Comparison of ENCODE assay signal across 13 cellular contexts in genomic region chr14:99745307-99745951, GRCh38. TPM values are rescaled to one million over a fixed set of nuclear protein-coding genes. Genes with fewer than 3 reads are reported as not detected.
DNase-seq lines count a peak whose midpoint lies in the region; ATAC-seq and TF ChIP-seq lines count a peak whose summit lies in the region.
"Had no signal": no experiment of that assay in that cellular context is flagged by ENCODE, and none has a peak within 500 bp of the region (broad histone marks: within the 10 kb centered on the region; RNA-seq: fewer than 3 reads in every experiment).

No MANE protein-coding gene starts in this region.

- ATAC-seq in heart left ventricle (peak in 1 of 4 donors; percentile 24), left ventricle myocardium superior (no peak), HG02938 (IDR thresholded peaks at IDR 0.05; ENCODE audit: unreplicated experiment) (no peak)
- ATAC-seq in stimulated activated naive CD8-positive, alpha-beta T cell treated with anti-CD3 and anti-CD28 coated beads, Interleukin-15, Interleukin-2, amounts not matched to agents 100 U/mL and 50 U/mL, for 24 hours = no peak

- peaks cover 18 to 75% (median 44%) of the 10 kb centered on the region in 12 donors for H3K4me1 ChIP-seq in heart left ventricle
- H3K4me1 ChIP-seq in muscle layer of colon (ENCODE audit: insufficient read depth, low read length) = peaks cover 44% of the 10 kb centered on the region

- POLR2A ChIA-PET in GM10248 (lab: Yijun Ruan, JAX) = no interaction called here

- H3K27me3 ChIP-seq in heart left ventricle (no peaks in the 10 kb centered on the region), muscle layer of colon (ENCODE audit: control insufficient read depth in 1 of 2, insufficient read depth in 2 of 2, low read length in 2 of 2) (no peaks in the 10 kb centered on the region)

- TF ChIP-seq CTCF in heart left ventricle (IDR thresholded peaks at IDR 0.05) = no peak
- no peak for TF ChIP-seq CTCF in lower leg skin (IDR thresholded peaks at IDR 0.05)
- TF ChIP-seq CTCF in GM10248 (IDR thresholded peaks at IDR 0.05; ENCODE audit: control extremely low read depth, extremely low read depth, low read depth, missing control alignments) = no peak

- intact Hi-C loops in heart left ventricle (cut with DNase I) = no loop called here
- intact Hi-C loops in left ventricle myocardium superior (cut with micrococcal nuclease) = no loop called here
- intact Hi-C loops in lower leg skin (cut with DNase I; ENCODE audit: low total_unique reads) = no loop called here

- H3K4me3 ChIP-seq in heart left ventricle = no peak overlapping the region
- H3K4me3 ChIP-seq in muscle layer of colon (ENCODE audit: low read depth in 1 of 2, low read length in 2 of 2) = no peak overlapping the region
- no peak overlapping the region for H3K4me3 ChIP-seq in lower leg skin (ENCODE audit: low read depth, poor library complexity, severe bottlenecking)
- H3K4me3 ChIP-seq: A549 had no signal

- H3K9me3 ChIP-seq in heart left ventricle = no peaks in the 10 kb centered on the region
- no peaks in the 10 kb centered on the region for H3K9me3 ChIP-seq in muscle layer of colon (ENCODE audit: low read length)
- H3K9me3 ChIP-seq: A549 had no signal

- CTCF ChIA-PET in GM10248 (lab: Yijun Ruan, JAX) = interaction anchor here (0.9 kb wide), 1 partner anchor 15 kb away, joined by 4 read pairs; no protein-coding TSS in a partner anchor

- DNase-seq in heart left ventricle (peak in 1 of 5 donors; percentile 8), left ventricle myocardium superior (no peak), epithelial cell of prostate (ENCODE audit: low read depth, low spot score) (no peak), lower leg skin (ENCODE audit: low spot score in 2 of 2) (no peak), GM10248 (ENCODE audit: extremely low spot score) (no peak)
- no peak for DNase-seq in stimulated activated naive CD8-positive, alpha-beta T cell treated with anti-CD3 and anti-CD28 coated beads, Interleukin-15, Interleukin-2, amounts not matched to agents 100 U/mL and 50 U/mL, for 24 hours
- DNase-seq: activated CD4-positive, alpha-beta T cell treated with anti-CD3 and anti-CD28 coated beads, Interleukin-2, amount 50 U/mL, for 4 hours; activated gamma-delta T cell; hypothalamus; NCI-H1092 had no signal

- no peak overlapping the region for H3K9ac ChIP-seq in muscle layer of colon (ENCODE audit: low read length)

- WGBS in heart left ventricle, 4 donors = 53 to 67% (median 59%) methylated on average over 10 of the region's 10 CpGs
- WGBS in lower leg skin, 2 donors = 55 to 59% methylated on average over 10 of the region's 10 CpGs

- peak overlapping the region in 11 of 12 donors; percentile 36 to 94 (median 79) for H3K27ac ChIP-seq in heart left ventricle
- H3K27ac ChIP-seq in epithelial cell of prostate = peak overlapping the region; percentile 31
- peak overlapping the region; percentile 77 for H3K27ac ChIP-seq in muscle layer of colon (ENCODE audit: low read depth, low read length)

- TF ChIP-seq POLR2A in heart left ventricle (IDR thresholded peaks at IDR 0.05) = no peak
- no peak for TF ChIP-seq POLR2A in lower leg skin (IDR thresholded peaks at IDR 0.05)

- H3K36me3 ChIP-seq in heart left ventricle (peaks cover 0 to 3% (median 0%) of the 10 kb centered on the region in 9 donors), muscle layer of colon (ENCODE audit: insufficient read depth, low read length) (no peaks in the 10 kb centered on the region)

RNA-seq across cellular contexts. Expression of gene EML1, which starts 47.8 kb away (rescaled TPM):
- total RNA-seq in heart left ventricle (10 to 100 TPM; 26.4 to 49.7 (median 41.5) TPM), left ventricle myocardium superior (42.9 TPM), lower leg skin (10 to 100 TPM; 10.7 to 24.7 (median 21.3) TPM)
- 10 to 100 TPM in 1 of 2 donors, 1 to 10 TPM in 1; 7.4 to 18.2 TPM for polyA plus RNA-seq in heart left ventricle
